ENCODE assay signal across 8 cellular contexts in genomic region chr7:1136841-1137516, GRCh38. TPM values are rescaled to one million over a fixed set of nuclear protein-coding genes. Genes with fewer than 3 reads are reported as not detected.
DNase-seq lines count a peak whose midpoint lies in the region; ATAC-seq, FAIRE-seq and TF ChIP-seq lines count a peak whose summit lies in the region.

No MANE protein-coding gene starts in this region.

- H3K9me3 ChIP-seq in keratinocyte (ENCODE audit: control insufficient read depth, low read depth, low read length), result no peaks in the 10 kb centered on the region
- H3K9me3 ChIP-seq in tibial nerve, result no peaks in the 10 kb centered on the region

- H3K4me2 ChIP-seq in keratinocyte (ENCODE audit: control insufficient read depth, extremely low read depth, insufficient read depth, low read depth, low read length), result peak overlapping the region; percentile 81

- dilution Hi-C loops in keratinocyte (cut with MboI; ENCODE audit: extremely low pct_ligation_motif_present, low sequenced_read_pairs), result no loop called here

- no peak for TF ChIP-seq EP300 in tibial nerve (IDR thresholded peaks at IDR 0.05)

- peak overlapping the region; percentile 84 for H3K9ac ChIP-seq in keratinocyte (ENCODE audit: control insufficient read depth, extremely low read depth, insufficient read depth, low read length)

- H2AFZ ChIP-seq in keratinocyte (ENCODE audit: control insufficient read depth, low read length), result peak overlapping the region; percentile 64

- TF ChIP-seq CTCF in LNCaP clone FGC (IDR thresholded peaks at IDR 0.05; ENCODE audit: control insufficient read depth, extremely low read depth, insufficient read depth), result no peak
- no peak for TF ChIP-seq CTCF in keratinocyte (optimal IDR thresholded peaks at IDR 0.05 in 1 of 3, IDR thresholded peaks at IDR 0.05 in 1 of 3, conservative IDR thresholded peaks at IDR 0.05 in 1 of 3; ENCODE audit: extremely low read depth in 1 of 3, insufficient read depth in 2 of 3, low read length in 3 of 3)
- TF ChIP-seq CTCF in tibial nerve (IDR thresholded peaks at IDR 0.05), result no peak

- peaks cover 0 to 2% of the 10 kb centered on the region in 2 experiments for H3K36me3 ChIP-seq in keratinocyte (ENCODE audit: control insufficient read depth in 2 of 2, extremely low read depth in 1 of 2, insufficient read depth in 2 of 2, low read length in 2 of 2)
- H3K36me3 ChIP-seq in tibial nerve, result peaks cover 0 to 4% (median 0%) of the 10 kb centered on the region in 3 donors

- peaks cover 9% of the 10 kb centered on the region for H3K4me1 ChIP-seq in keratinocyte (ENCODE audit: control insufficient read depth, extremely low read depth, insufficient read depth, low read length)
- H3K4me1 ChIP-seq in tibial nerve, result peaks cover 0 to 19% (median 13%) of the 10 kb centered on the region in 4 donors

- H3K27ac ChIP-seq in keratinocyte (ENCODE audit: control insufficient read depth, insufficient read depth, low read length) (peak overlapping the region; percentile 79), tibial nerve (peak overlapping the region in 1 of 4 donors; percentile 84)

- ATAC-seq in HG02938 (IDR thresholded peaks at IDR 0.05; ENCODE audit: unreplicated experiment), result no peak
- no peak for ATAC-seq in esophagus mucosa

- TF ChIP-seq POLR2A in tibial nerve (IDR thresholded peaks at IDR 0.05), result no peak

- FAIRE-seq in keratinocyte (lab: Jason Lieb, UNC), result no peak

- DNase-seq in ELR (ENCODE audit: low read depth) (peak; percentile 34), LNCaP clone FGC (ENCODE audit: low read depth) (no peak), keratinocyte (ENCODE audit: low read depth, low spot score) (no peak), tibial nerve (ENCODE audit: low spot score in 2 of 2) (no peak)
- DNase-seq in activated T-cell treated with anti-CD3 and anti-CD28 coated beads, Interleukin-2, amount 50 U/mL, for 48 hours, result peak; percentile 32 to 33
- DNase-seq in stimulated activated CD4-positive, alpha-beta T cell treated with anti-CD3 and anti-CD28 coated beads, Interleukin-4, amount 100 ng/mL, for 24 hours, result no peak

- H3K4me3 ChIP-seq in LNCaP clone FGC (ENCODE audit: low read depth, low read length) (peak overlapping the region; percentile 80), keratinocyte (ENCODE audit: control insufficient read depth in 2 of 3, extremely low read depth in 1 of 3, insufficient read depth in 2 of 3, low read depth in 1 of 3, low read length in 3 of 3) (peak overlapping the region; percentile 73 to 92 (median 78)), tibial nerve (peak overlapping the region; percentile 50 to 90 (median 65))

- no peaks in the 10 kb centered on the region for H3K27me3 ChIP-seq in keratinocyte (ENCODE audit: control insufficient read depth, extremely low read depth, insufficient read depth, low read length)
- H3K27me3 ChIP-seq in tibial nerve, result no peaks in the 10 kb centered on the region

- H3K9me1 ChIP-seq in keratinocyte (ENCODE audit: control insufficient read depth, extremely low read depth, insufficient read depth, low read length), result no peaks in the 10 kb centered on the region

- 22 to 30% methylated on average over 9 of the region's 9 CpGs for WGBS in tibial nerve, 2 donors

- H4K20me1 ChIP-seq in keratinocyte (ENCODE audit: control insufficient read depth, extremely low read depth, insufficient read depth, low read length), result no peaks in the 10 kb centered on the region

- H3K79me2 ChIP-seq in keratinocyte (ENCODE audit: control insufficient read depth, insufficient read depth, low read length), result peaks cover 27% of the 10 kb centered on the region

RNA-seq across cellular contexts. Expression of gene ZFAND2A, which starts 23.0 kb away (rescaled TPM):
- polyA plus RNA-seq in keratinocyte, result 25.5 to 31.1 TPM (median 27.5 TPM) in 3 replicates
- polyA plus RNA-seq in keratinocyte (2011; ENCODE audit: low read depth), result 24.6 TPM
- polyA plus RNA-seq in keratinocyte (2011; cell fraction: cytosol; rRNA removed), result 27.1 and 38.3 TPM in 2 replicates
- polyA plus RNA-seq in keratinocyte (2011; cell fraction: nucleus; rRNA removed), result 19.3 and 22.6 TPM in 2 replicates
- 17.8 and 34.0 TPM in 2 replicates for polyA plus RNA-seq in keratinocyte (2012; ENCODE audit: low replicate concordance)
- 11.2 to 16.9 TPM (median 11.2 TPM) in 3 replicates for polyA minus RNA-seq in keratinocyte
- 6.3 TPM for polyA minus RNA-seq in keratinocyte (2011; cell fraction: cytosol; rRNA and poly(A)+ RNA removed)
- polyA minus RNA-seq in keratinocyte (2011; cell fraction: nucleus; rRNA and poly(A)+ RNA removed), result 6.0 and 8.8 TPM in 2 replicates
- total RNA-seq in tibial nerve, result 10 to 100 TPM; 29.7 to 36.8 (median 33.7) TPM
- total RNA-seq in esophagus mucosa, result 13.5 TPM

RNA-seq across cellular contexts. Expression of gene GPER1, which starts 49.1 kb away (rescaled TPM):
- 0.05 to 0.21 TPM (median 0.08 TPM) in 3 replicates for polyA plus RNA-seq in keratinocyte
- polyA plus RNA-seq in keratinocyte (2011; ENCODE audit: low read depth), result not detected
- 0.04 and 0.12 TPM in 2 replicates for polyA plus RNA-seq in keratinocyte (2011; cell fraction: cytosol; rRNA removed)
- 0.09 and 0.13 TPM in 2 replicates for polyA plus RNA-seq in keratinocyte (2011; cell fraction: nucleus; rRNA removed)
- polyA plus RNA-seq in keratinocyte (2012; ENCODE audit: low replicate concordance), result 0.10 and 0.39 TPM in 2 replicates
- polyA minus RNA-seq in keratinocyte, result not detected in 3 replicates
- polyA minus RNA-seq in keratinocyte (2011; cell fraction: cytosol; rRNA and poly(A)+ RNA removed), result not detected
- polyA minus RNA-seq in keratinocyte (2011; cell fraction: nucleus; rRNA and poly(A)+ RNA removed), result not detected in 2 replicates
- 10 to 100 TPM in 1 of 4 donors, 1 to 10 TPM in 3; 6.1 to 12.4 (median 8.7) TPM for total RNA-seq in tibial nerve
- 1.6 TPM for total RNA-seq in esophagus mucosa

Comparison
In these comparisons a context has a peak if more than half of its experiments do, and no peak if none do; other contexts are left out.
1. DNase-seq: peak in ELR (single experiment) and activated T-cell treated with anti-CD3 and anti-CD28 coated beads, Interleukin-2, amount 50 U/mL, for 48 hours (2 of 2); none in LNCaP clone FGC (single experiment), keratinocyte (single experiment), tibial nerve (0 of 2) and stimulated activated CD4-positive, alpha-beta T cell treated with anti-CD3 and anti-CD28 coated beads, Interleukin-4, amount 100 ng/mL, for 24 hours (single experiment).
2. Peak in every context shown above with its lines, with median percentiles within 50 percentile points of each other: H3K4me3 ChIP-seq.